ENCODE assay signal across 9 cellular contexts in genomic region chr3:178325330-178325729, GRCh38.
DNase-seq lines count a peak whose midpoint lies in the region; ATAC-seq lines count a peak whose summit lies in the region.
"Had no signal": no experiment of that assay in that cellular context is flagged by ENCODE, and none has a peak within 500 bp of the region (broad histone marks: within the 10 kb centered on the region; RNA-seq: fewer than 3 reads in every experiment).

No MANE protein-coding gene starts in this region.

- H3K27me3 ChIP-seq in neuron (ENCODE audit: insufficient read depth, low read length): no peaks in the 10 kb centered on the region

- DNase-seq in DMS53 (lab: John Stamatoyannopoulos, UW) (peak; percentile 54), NCI-H2107 treated with DMSO at 0.1 percent for 48 hours (lab: John Stamatoyannopoulos, UW; ENCODE audit: unreplicated experiment) (peak; percentile 74), cerebellum (ENCODE audit: low spot score) (peak; percentile 49), iPS-NIHi11 (ENCODE audit: low spot score) (no peak)
- no peak for DNase-seq in NK-92 treated with Interleukin-12 subunit alpha and Interleukin-12 subunit beta, amount 100 ng/mL, for 24 hours (lab: John Stamatoyannopoulos, UW)

- H3K9me3 ChIP-seq in neuron (ENCODE audit: low read length): no peaks in the 10 kb centered on the region
- H3K9me3 ChIP-seq: HAP-1 had no signal

- H3K4me1 ChIP-seq in neuron (ENCODE audit: insufficient read depth, low read length): no peaks in the 10 kb centered on the region
- H3K4me1 ChIP-seq: HAP-1 had no signal

- ATAC-seq in HG03442 (IDR thresholded peaks at IDR 0.05; ENCODE audit: unreplicated experiment): no peak
- no peak for ATAC-seq in GM18868 (IDR thresholded peaks at IDR 0.05; ENCODE audit: unreplicated experiment)

- peak overlapping the region; percentile 38 for H2AFZ ChIP-seq in neuron (ENCODE audit: low read depth, low read length)

- H3K36me3 ChIP-seq in neuron (ENCODE audit: insufficient read depth, low read length): no peaks in the 10 kb centered on the region
- H3K36me3 ChIP-seq: HAP-1 had no signal

- H3K4me3 ChIP-seq in neuron (ENCODE audit: low read length): no peak overlapping the region
- H3K4me3 ChIP-seq: HAP-1 had no signal

Comparison
In these comparisons a context has a peak if more than half of its experiments do, and no peak if none do; other contexts are left out.
1. DNase-seq: peak in DMS53 (single experiment), NCI-H2107 treated with DMSO at 0.1 percent for 48 hours (single experiment) and cerebellum (single experiment); none in iPS-NIHi11 (single experiment) and NK-92 treated with Interleukin-12 subunit alpha and Interleukin-12 subunit beta, amount 100 ng/mL, for 24 hours (single experiment).